Comparison of ENCODE assay signal across 9 cellular contexts in the genomic region with DNA sequence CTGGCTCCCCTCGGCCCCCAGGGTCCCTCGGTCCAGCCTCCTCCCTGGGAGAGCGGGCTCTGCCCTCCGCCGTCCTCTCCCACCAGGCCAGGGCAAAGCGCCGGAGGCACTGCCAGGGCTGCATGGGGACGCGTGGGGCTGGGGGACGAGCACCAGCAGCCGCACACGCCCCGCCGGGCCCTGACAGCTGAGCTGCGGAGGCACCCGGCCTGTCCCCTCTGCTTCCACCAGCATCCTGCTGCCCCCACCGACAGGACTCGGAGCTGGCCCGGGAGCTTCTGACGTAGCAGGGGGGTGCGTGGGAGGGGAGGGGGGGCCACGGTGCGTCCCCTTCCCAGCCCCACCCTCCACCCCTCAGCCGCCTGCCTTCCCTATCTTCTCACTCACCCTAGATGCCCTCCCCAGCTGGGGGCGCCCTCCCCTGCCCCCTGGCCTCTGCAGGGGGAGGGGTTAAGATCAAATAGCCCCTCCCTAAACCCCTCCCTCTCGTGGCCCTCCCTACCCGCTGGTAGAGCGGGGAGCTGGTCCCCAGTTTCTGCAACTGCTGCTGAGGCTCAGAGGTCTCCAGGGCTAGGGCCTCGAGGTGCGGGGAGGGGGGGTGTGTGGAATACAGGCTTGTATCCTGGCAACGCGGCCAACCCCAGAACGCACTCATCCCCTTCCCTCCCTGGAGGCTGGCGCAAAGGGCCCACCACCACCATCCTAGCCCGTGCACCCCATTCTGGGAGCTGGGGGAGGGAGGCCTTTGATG. TPM values are rescaled to one million over a fixed set of nuclear protein-coding genes. Genes with fewer than 3 reads are reported as not detected.
A peak's percentile ranks its signal among the peaks of the same experiment; 100 is the strongest.
DNase-seq lines count a peak whose midpoint lies in the region; ATAC-seq, FAIRE-seq and TF ChIP-seq lines count a peak whose summit lies in the region.
"Had no signal": no experiment of that assay in that cellular context is flagged by ENCODE, and none has a peak within 500 bp of the region (broad histone marks: within the 10 kb centered on the region; RNA-seq: fewer than 3 reads in every experiment).

No MANE protein-coding gene starts in this region.

- TF ChIP-seq EP300 in HepG2 (IDR thresholded peaks at IDR 0.05; ENCODE audit: low read depth in 2 of 2, low read length in 2 of 2): no peak
- no peak for TF ChIP-seq EP300 in HepG2 (CRISPR knock-in tag; IDR thresholded peaks at IDR 0.05; ENCODE audit: borderline replicate concordance)

- H3K4me3 Mint-ChIP-seq in type B pancreatic cell: peak overlapping the region; percentile 80

- ATAC-seq in HepG2: peak; percentile 48
- no peak for ATAC-seq in right lobe of liver
- no peak for ATAC-seq in HG02759 (IDR thresholded peaks at IDR 0.05; ENCODE audit: unreplicated experiment)

- peak overlapping the region; percentile 61; the same call in 1 of the 2 replicates for H3K9ac ChIP-seq in HepG2 (ENCODE audit: insufficient read depth, low read depth, low read length)

- no peaks in the 10 kb centered on the region for H3K36me3 Mint-ChIP-seq in type B pancreatic cell

- peaks cover 31% of the 10 kb centered on the region for H3K4me1 Mint-ChIP-seq in type B pancreatic cell (ENCODE audit: unreplicated experiment)

- peak overlapping the region; percentile 69 for H3K27ac ChIP-seq in HepG2 (ENCODE audit: extremely low read length, insufficient read depth, low read length)
- no peak overlapping the region for H3K27ac ChIP-seq in right lobe of liver
- H3K27ac ChIP-seq: thoracic aorta had no signal

- H3K27me3 Mint-ChIP-seq in type B pancreatic cell: peaks cover 37% of the 10 kb centered on the region

- H3K79me2 ChIP-seq in HepG2 (ENCODE audit: insufficient read depth, low read length): peaks cover 3% of the 10 kb centered on the region

- H3K4me1 ChIP-seq in HepG2 (ENCODE audit: insufficient read depth, low read length): peaks cover 89% of the 10 kb centered on the region
- peaks cover 0 to 20% (median 3%) of the 10 kb centered on the region in 4 donors for H3K4me1 ChIP-seq in right lobe of liver

- H3K4me3 ChIP-seq in HepG2 (replicated peaks in 1 of 3; ENCODE audit: insufficient read depth in 1 of 3, low read depth in 2 of 3, low read length in 3 of 3) (peak overlapping the region; percentile 76 to 84 (median 83)), right lobe of liver (no peak overlapping the region), iPS-11a (ENCODE audit: low read depth, low read length) (peak overlapping the region; percentile 27)

- no peaks in the 10 kb centered on the region for H3K9me3 ChIP-seq in HepG2 (ENCODE audit: low read length)
- no peaks in the 10 kb centered on the region for H3K9me3 ChIP-seq in right lobe of liver
- H3K9me3 ChIP-seq: thoracic aorta had no signal

- H3K27me3 ChIP-seq in HepG2 (ENCODE audit: control insufficient read depth in 1 of 2, insufficient read depth in 2 of 2, low read length in 2 of 2) (no peaks in the 10 kb centered on the region), right lobe of liver (no peaks in the 10 kb centered on the region)

- no peak for FAIRE-seq in HepG2 (lab: Jason Lieb, UNC)

- TF ChIP-seq RAD21 in HepG2 (CRISPR knock-in tag; IDR thresholded peaks at IDR 0.05): no peak

- DNase-seq in HepG2 (ENCODE audit: low spot score): peak; percentile 36
- DNase-seq in right lobe of liver: no peak
- peak; percentile 15 to 32 for DNase-seq in activated CD4-positive, alpha-beta T cell treated with anti-CD3 and anti-CD28 coated beads for 4 hours
- no peak for DNase-seq in type B pancreatic cell (ENCODE audit: extremely low spot score, unreplicated experiment)
- DNase-seq in activated effector memory CD4-positive, alpha-beta T cell treated with Interleukin-2 at 50 U/mL for 16 hours: no peak
- DNase-seq in HEK293T (ENCODE audit: extremely low spot score): no peak

- BruUV-seq in HepG2 (replicated peaks; lab: Mats Ljungman, UMichigan): no TSS peak

- TF ChIP-seq POLR2A in HepG2 (IDR thresholded peaks at IDR 0.05; ENCODE audit: insufficient read depth in 1 of 2, low read depth in 2 of 2, low read length in 2 of 2) (peak; percentile 51 to 64; a peak in 3 of 4 replicates), right lobe of liver (IDR thresholded peaks at IDR 0.05) (no peak)

- no peak overlapping the region for H3K27ac Mint-ChIP-seq in type B pancreatic cell

- peaks cover 18% of the 10 kb centered on the region; the same call in 1 of the 2 replicates for H4K20me1 ChIP-seq in HepG2 (ENCODE audit: insufficient read depth, low read length)

- peak overlapping the region; percentile 87 for H3K4me2 ChIP-seq in HepG2 (ENCODE audit: low read depth, low read length)

- intact Hi-C loops in HepG2 (cut with micrococcal nuclease; ENCODE audit: unreplicated experiment): no loop called here
- intact Hi-C loops in right lobe of liver (cut with DNase I): no loop called here

- CTCF ChIA-PET in HepG2 (lab: Yijun Ruan, JAX; ENCODE audit: low intra/inter-chr PET ratio, low total read pairs): interaction anchor here (2.5 to 4.9 kb wide), 3 partner anchors 16 to 61 kb away, joined by 17 to 73 read pairs (median 20); no protein-coding TSS in a partner anchor
- CTCF ChIA-PET in HEK293T (lab: Yijun Ruan, JAX): interaction anchor here (1.0 to 1.6 kb wide), 5 partner anchors 18 to 62 kb away, joined by 3 to 6 read pairs (median 3); no protein-coding TSS in a partner anchor

- POLR2A ChIA-PET in HepG2 (lab: Yijun Ruan, JAX) (interaction anchor here (0.6 to 13.7 kb wide), 10 partner anchors 11 to 96 kb away, joined by 3 to 208 read pairs (median 10); no protein-coding TSS in a partner anchor), HEK293T (lab: Yijun Ruan, JAX) (no interaction called here)

- H2AFZ ChIP-seq in HepG2 (ENCODE audit: low read length): no peak overlapping the region

- in situ Hi-C loops in HepG2 (cut with HindIII; ENCODE audit: extremely low pct_ligation_motif_present, low pct_unique_long_range_greater_than_20kb): loop anchor here (5.0 kb wide), 1 partner anchor 53 kb away; no protein-coding TSS in a partner anchor

- no peaks in the 10 kb centered on the region for H3K36me3 ChIP-seq in HepG2 (replicated peaks in 1 of 2; ENCODE audit: control insufficient read depth in 1 of 2, insufficient read depth in 2 of 2, low read length in 2 of 2)
- no peaks in the 10 kb centered on the region for H3K36me3 ChIP-seq in right lobe of liver
- H3K36me3 ChIP-seq: thoracic aorta had no signal

- WGBS in HepG2 (ENCODE audit: low lambda C conversion rate): 33% methylated on average over 30 of the region's 35 CpGs
- WGBS in right lobe of liver (ENCODE audit: insufficient coverage, low coverage, low lambda C conversion rate, missing lambda C conversion rate): 40% methylated on average over 19 of the region's 35 CpGs

- no peaks in the 10 kb centered on the region for H3K9me3 Mint-ChIP-seq in type B pancreatic cell

- TF ChIP-seq CTCF in HepG2 (CRISPR knock-in tag; IDR thresholded peaks at IDR 0.05): peak; percentile 84
- no peak for TF ChIP-seq CTCF in right lobe of liver (IDR thresholded peaks at IDR 0.05)
- TF ChIP-seq CTCF in type B pancreatic cell (conservative IDR thresholded peaks at IDR 0.05): peak; percentile 67

TF ChIP-seq in HepG2, 621 proteins besides CTCF, POLR2A, EP300 and RAD21 (continues in another document):
- TF ChIP-seq SMAD1 (CRISPR knock-in tag; IDR thresholded peaks at IDR 0.05; ENCODE audit: borderline replicate concordance, low read depth): 0 out of 2 replicates have a peak, but pooled peaks have one; percentile 1
- TF ChIP-seq BCL6 (CRISPR knock-in tag; IDR thresholded peaks at IDR 0.05): peak; percentile 45; the same call in 1 of the 2 replicates
- TF ChIP-seq SP5 (CRISPR knock-in tag; IDR thresholded peaks at IDR 0.05; ENCODE audit: borderline replicate concordance, low read depth): peak; percentile 74
- TF ChIP-seq NFKB2 (CRISPR knock-in tag; IDR thresholded peaks at IDR 0.05; ENCODE audit: borderline replicate concordance): 0 out of 2 replicates have a peak, but pooled peaks have one; percentile 40

TF ChIP-seq in HEK293T, 16 proteins besides CTCF, POLR2A, EP300 and RAD21:
- TF ChIP-seq CTBP1 (IDR thresholded peaks at IDR 0.05; ENCODE audit: borderline replicate concordance): no peak

RNA-seq across cellular contexts. Expression of a gene that starts 1.1 kb away (rescaled TPM):
- total RNA-seq in HepG2 (2016; rRNA removed; fragmentation: Illumina TruSeq; extraction: Trizol) (0.90 and 1.2 TPM in 2 replicates), right lobe of liver (10 to 100 TPM in 4 of 6 experiments, 1 to 10 TPM in 2; 5.6 to 17.6 (median 11.5) TPM), type B pancreatic cell (ENCODE audit: low replicate concordance) (8.3 and 11.9 TPM in 2 replicates)
- total RNA-seq in HepG2 (2016; cell fraction: cytosol; rRNA removed; fragmentation: Illumina TruSeq; extraction: Trizol; ENCODE audit: low read depth): 0.26 and 0.30 TPM in 2 replicates
- 0.76 and 1.4 TPM in 2 replicates for total RNA-seq in HepG2 (2016; cell fraction: insoluble cytoplasmic fraction; rRNA removed; fragmentation: Illumina TruSeq; extraction: Trizol)
- 0.43 and 1.00 TPM in 2 replicates for total RNA-seq in HepG2 (2016; cell fraction: membrane; rRNA removed; fragmentation: Illumina TruSeq; extraction: Trizol)
- total RNA-seq in HepG2 (2016; cell fraction: nucleus; rRNA removed; fragmentation: Illumina TruSeq; extraction: Trizol): 2.5 and 3.1 TPM in 2 replicates
- polyA plus RNA-seq in HepG2 (2011; rRNA removed): 9.6 and 19.8 TPM in 2 replicates
- polyA plus RNA-seq in HepG2 (2011; cell fraction: cytosol; rRNA removed): 2.9 and 4.8 TPM in 2 replicates
- polyA plus RNA-seq in HepG2 (2011; cell fraction: nucleus; rRNA removed): 128 and 143 TPM in 2 replicates
- polyA plus RNA-seq in HepG2 (2012): 9.9 and 11.0 TPM in 2 replicates
- polyA plus RNA-seq in HepG2 (2016; cell fraction: cytosol; fragmentation: Illumina TruSeq; extraction: Trizol; ENCODE audit: low read depth): 0.26 and 0.32 TPM in 2 replicates
- 1.0 and 2.4 TPM in 2 replicates for polyA plus RNA-seq in HepG2 (2016; cell fraction: insoluble cytoplasmic fraction; fragmentation: Illumina TruSeq; extraction: Trizol; ENCODE audit: low read depth)
- 0.64 and 0.68 TPM in 2 replicates for polyA plus RNA-seq in HepG2 (2016; cell fraction: membrane; fragmentation: Illumina TruSeq; extraction: Trizol; ENCODE audit: low read depth)
- 13.9 and 14.2 TPM in 2 replicates for polyA plus RNA-seq in HepG2 (2016; cell fraction: nucleus; fragmentation: Illumina TruSeq; extraction: Trizol; ENCODE audit: insufficient read depth, low read depth)
- polyA minus RNA-seq in HepG2 (2011; rRNA and poly(A)+ RNA removed; ENCODE audit: low replicate concordance): 2.4 and 22.5 TPM in 2 replicates
- polyA minus RNA-seq in HepG2 (2011; cell fraction: cytosol; rRNA and poly(A)+ RNA removed): 5.7 and 10.1 TPM in 2 replicates
- polyA minus RNA-seq in HepG2 (2011; cell fraction: nucleus; rRNA and poly(A)+ RNA removed): 22.4 and 24.7 TPM in 2 replicates
- total RNA-seq: thoracic aorta had no signal

Comparison
In these comparisons a context has a peak if more than half of its experiments do, and no peak if none do; other contexts are left out.
1. DNase-seq: peak in HepG2 (single experiment) and activated CD4-positive, alpha-beta T cell treated with anti-CD3 and anti-CD28 coated beads for 4 hours (2 of 2); none in right lobe of liver (0 of 3), type B pancreatic cell (single experiment), activated effector memory CD4-positive, alpha-beta T cell treated with Interleukin-2 at 50 U/mL for 16 hours (single experiment) and HEK293T (single experiment).
2. H3K4me3 ChIP-seq: peak in HepG2 (3 of 3) and iPS-11a (single experiment); none in right lobe of liver (0 of 3).
3. CTCF ChIP-seq: peak in HepG2 (single experiment) and type B pancreatic cell (single experiment); none in right lobe of liver (0 of 4).